8 cellular contexts compared by ENCODE assay signal in the genomic region with DNA sequence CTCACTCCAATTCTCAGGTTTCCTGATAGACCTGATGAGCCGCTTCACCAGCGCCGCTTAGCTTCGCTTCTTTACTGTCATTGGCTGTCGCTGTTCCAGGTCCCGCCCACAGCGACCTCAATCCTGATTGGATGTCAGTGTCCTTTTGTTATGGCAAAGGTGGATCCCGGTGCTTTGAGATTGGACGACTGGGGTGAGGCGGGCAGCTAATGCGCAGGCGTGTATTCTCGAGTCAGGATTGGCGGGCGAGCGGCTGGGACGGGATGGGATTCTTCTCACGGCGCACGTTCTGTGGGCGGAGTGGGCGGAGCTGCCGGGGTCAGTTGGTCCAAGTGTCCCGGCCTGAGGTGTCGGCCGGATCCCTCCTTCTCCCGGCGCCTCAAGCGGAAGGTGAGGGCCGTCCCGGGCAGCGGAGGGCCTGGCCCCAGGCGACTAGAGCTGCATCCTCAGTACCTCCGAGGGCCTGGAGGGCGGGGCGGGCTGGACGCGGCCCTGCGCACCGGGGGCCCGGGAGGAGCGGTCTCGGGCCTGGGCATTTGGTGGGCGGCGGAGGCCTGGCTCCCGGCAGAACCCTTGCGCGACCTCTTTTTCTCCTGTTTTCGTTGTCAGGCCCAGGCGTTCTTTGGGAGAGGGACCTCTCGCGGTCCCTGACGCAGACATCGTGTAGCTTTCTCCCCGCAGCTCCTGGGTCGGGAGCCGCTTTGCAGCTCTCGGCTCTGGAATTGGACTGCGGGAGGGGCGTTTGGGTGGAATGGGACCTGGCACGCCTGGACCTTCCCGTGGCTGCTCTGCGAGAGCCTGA.
A peak's percentile ranks its signal among the peaks of the same experiment; 100 is the strongest.
DNase-seq lines count a peak whose midpoint lies in the region; ATAC-seq lines count a peak whose summit lies in the region.

Gene SCOC, plus strand, starts transcription at position 319 of the 802 bp plus-strand sequence. CDS start 5,525 bp downstream, outside the sequence.

- DNase-seq in AG08396 (ENCODE audit: low spot score) (peak; percentile 98), NCI-H345 treated with DMSO at 0.1 percent for 48 hours (lab: John Stamatoyannopoulos, UW; ENCODE audit: unreplicated experiment) (peak; percentile 93), cerebellar nuclear complex (lab: John Stamatoyannopoulos, UW) (peak; percentile 94 to 99), islet precursor cell (peak; percentile 100)
- DNase-seq in activated CD4-positive, CD25-positive, alpha-beta regulatory T cell treated with anti-CD3 and anti-CD28 coated beads, Interleukin-2, amount 50 U/mL, for 72 hours = peak; percentile 93
- peak; percentile 95 to 96 (median 96) for DNase-seq in stimulated activated CD4-positive, alpha-beta T cell treated with anti-CD3 and anti-CD28 coated beads, Interleukin-12 subunit alpha, Interleukin-12 subunit beta, amount 100 ng/mL, for 48 hours (ENCODE audit: low read depth in 2 of 3, low spot score in 1 of 3)

- ATAC-seq in GM19023 (IDR thresholded peaks at IDR 0.05; ENCODE audit: unreplicated experiment) (peak; percentile 95), HG03280 (IDR thresholded peaks at IDR 0.05; ENCODE audit: unreplicated experiment) (peak; percentile 95)

Comparison
In these comparisons a context has a peak if more than half of its experiments do, and no peak if none do; other contexts are left out.
1. Peak in every context shown above with its lines: DNase-seq and ATAC-seq.